In genomic region chr19:40642062-40642706, GRCh38 we compare ENCODE assay signal across 2 cellular contexts.
TF ChIP-seq lines count a peak whose summit lies in the region.

No MANE protein-coding gene starts in this region.

TF ChIP-seq in IMR-90, 13 proteins besides CTCF, POLR2A, EP300 and RAD21:
- TF ChIP-seq CEBPB (IDR thresholded peaks at IDR 0.05; ENCODE audit: low read depth, low read length) (no peak), CHD1 (IDR thresholded peaks at IDR 0.05; ENCODE audit: low read depth, low read length) (no peak), RFX5 (IDR thresholded peaks at IDR 0.05; ENCODE audit: low read depth, low read length) (no peak), SMC3 (IDR thresholded peaks at IDR 0.05; ENCODE audit: low read depth, low read length) (no peak), MAFK (IDR thresholded peaks at IDR 0.05; ENCODE audit: low read depth, low read length) (no peak), BHLHE40 (IDR thresholded peaks at IDR 0.05; ENCODE audit: low read depth, low read length) (no peak), MXI1 (IDR thresholded peaks at IDR 0.05; ENCODE audit: borderline replicate concordance, low read depth, low read length) (no peak), NFE2L2 (IDR thresholded peaks at IDR 0.05; ENCODE audit: low read depth, low read length) (no peak), ELK1 (IDR thresholded peaks at IDR 0.05; ENCODE audit: borderline replicate concordance, low read depth, low read length) (no peak), USF2 (IDR thresholded peaks at IDR 0.05; ENCODE audit: low read depth, low read length) (no peak), FOS (IDR thresholded peaks at IDR 0.05; ENCODE audit: low read depth, low read length) (no peak), MAZ (IDR thresholded peaks at IDR 0.05; ENCODE audit: borderline replicate concordance, low read depth, low read length) (no peak), RCOR1 (IDR thresholded peaks at IDR 0.05; ENCODE audit: insufficient replicate concordance, low read length) (no peak)

TF ChIP-seq in GM23338, 12 proteins besides CTCF, POLR2A, EP300 and RAD21:
- TF ChIP-seq CREB1 (CRISPR knock-in tag; IDR thresholded peaks at IDR 0.05; ENCODE audit: low read depth) (no peak), NANOG (IDR thresholded peaks at IDR 0.05; ENCODE audit: borderline replicate concordance) (no peak)
